17 cellular contexts compared by ENCODE assay signal in genomic region chr2:29024882-29025430, GRCh38. TPM values are rescaled to one million over a fixed set of nuclear protein-coding genes. Genes with fewer than 3 reads are reported as not detected.
DNase-seq lines count a peak whose midpoint lies in the region; ATAC-seq, FAIRE-seq and TF ChIP-seq lines count a peak whose summit lies in the region.
"Had no signal": no experiment of that assay in that cellular context is flagged by ENCODE, and none has a peak within 500 bp of the region (broad histone marks: within the 10 kb centered on the region; RNA-seq: fewer than 3 reads in every experiment).

No MANE protein-coding gene starts in this region.

- POLR2A ChIA-PET in naive thymus-derived CD8-positive, alpha-beta T cell (lab: Charles Lee) = no interaction called here

- DNase-seq in COR-L47 (lab: John Stamatoyannopoulos, UW) (peak; percentile 38), Daoy (ENCODE audit: low read depth) (peak; percentile 28), NCI-H2227 (lab: John Stamatoyannopoulos, UW; ENCODE audit: unreplicated experiment) (peak; percentile 68), fibroblast of villous mesenchyme (ENCODE audit: low read depth) (peak; percentile 15), D721Med (ENCODE audit: insufficient read length, low spot score) (no peak), activated T-cell treated with anti-CD3 and anti-CD28 coated beads for 4 hours (no peak)
- DNase-seq in naive thymus-derived CD8-positive, alpha-beta T cell = no peak
- DNase-seq: BE2C; CD4-positive, alpha-beta memory T cell; H7; IMR-90; Kasumi-1; NCI-H1436 treated with DMSO at 0.1 percent for 48 hours; NCI-H510A treated with DMSO at 0.1 percent for 48 hours; PC-3; T-cell had no signal

- TF ChIP-seq CTCF in fibroblast of villous mesenchyme (IDR thresholded peaks at IDR 0.05; ENCODE audit: insufficient read depth, low read depth, low read length) (no peak), D721Med (IDR thresholded peaks at IDR 0.05; ENCODE audit: insufficient read depth, missing control alignments) (no peak)

- ATAC-seq in naive thymus-derived CD8-positive, alpha-beta T cell = no peak
- ATAC-seq: PC-3, T-cell had no signal

- H3K4me3 ChIP-seq in fibroblast of villous mesenchyme (ENCODE audit: low read depth, low read length) = no peak overlapping the region

- H3K9me3 Mint-ChIP-seq in naive thymus-derived CD8-positive, alpha-beta T cell = no peaks in the 10 kb centered on the region
- H3K9me3 Mint-ChIP-seq: T-cell had no signal

- H3K4me3 Mint-ChIP-seq in naive thymus-derived CD8-positive, alpha-beta T cell = no peak overlapping the region
- H3K4me3 Mint-ChIP-seq: CD4-positive, alpha-beta memory T cell; T-cell had no signal

- H3K4me1 Mint-ChIP-seq in naive thymus-derived CD8-positive, alpha-beta T cell = peaks cover 0 to 3% (median 1%) of the 10 kb centered on the region in 4 donors
- H3K4me1 Mint-ChIP-seq: T-cell had no signal

- H3K27ac Mint-ChIP-seq in naive thymus-derived CD8-positive, alpha-beta T cell = no peak overlapping the region
- H3K27ac Mint-ChIP-seq: T-cell had no signal

- FAIRE-seq in D721Med (lab: Jason Lieb, UNC) = no peak

- no peaks in the 10 kb centered on the region for H3K36me3 Mint-ChIP-seq in naive thymus-derived CD8-positive, alpha-beta T cell

- peaks cover 0 to 2% (median 0%) of the 10 kb centered on the region in 5 donors for H3K27me3 Mint-ChIP-seq in naive thymus-derived CD8-positive, alpha-beta T cell
- H3K27me3 Mint-ChIP-seq: CD4-positive, alpha-beta memory T cell; T-cell had no signal

RNA-seq across cellular contexts. Expression of gene TOGARAM2, which starts 43.9 kb away (rescaled TPM):
- total RNA-seq in Daoy (2014; rRNA removed; shearing (Covaris generic)) = 0.29 TPM in 1 of 2 replicates, not detected in the other
- under 0.01 and 0.43 TPM in 2 replicates for total RNA-seq in fibroblast of villous mesenchyme
- total RNA-seq in naive thymus-derived CD8-positive, alpha-beta T cell = under 1 TPM; 0.47 to 0.75 TPM
- 1 to 10 TPM in 1 of 3 donors, under 1 TPM in 1, not detected in 1; 0.32 to 1.9 TPM for polyA plus RNA-seq in naive thymus-derived CD8-positive, alpha-beta T cell
- total RNA-seq: PC-3 had no signal

RNA-seq across cellular contexts. Expression of gene PCARE, which starts 49.4 kb away (rescaled TPM):
- total RNA-seq in Daoy (2014; rRNA removed; shearing (Covaris generic)) = not detected in 2 replicates
- not detected in 2 replicates for total RNA-seq in fibroblast of villous mesenchyme
- not detected for total RNA-seq in naive thymus-derived CD8-positive, alpha-beta T cell
- not detected for polyA plus RNA-seq in naive thymus-derived CD8-positive, alpha-beta T cell
- total RNA-seq: CD4-positive, alpha-beta memory T cell; H7; IMR-90; PC-3; T-cell had no signal
- polyA plus RNA-seq: AG04450; CD4-positive, alpha-beta memory T cell; IMR-90 had no signal

Comparison
In these comparisons a context has a peak if more than half of its experiments do, and no peak if none do; other contexts are left out.
1. DNase-seq: peak in COR-L47 (single experiment), Daoy (single experiment), NCI-H2227 (single experiment) and fibroblast of villous mesenchyme (single experiment); none in naive thymus-derived CD8-positive, alpha-beta T cell (0 of 10), D721Med (single experiment) and activated T-cell treated with anti-CD3 and anti-CD28 coated beads for 4 hours (single experiment).